In genomic region chr1:84509029-84509428, GRCh38 we compare ENCODE assay signal across 10 cellular contexts. TPM values are rescaled to one million over a fixed set of nuclear protein-coding genes. Genes with fewer than 3 reads are reported as not detected.
"Had no signal": no experiment of that assay in that cellular context is flagged by ENCODE, and none has a peak within 500 bp of the region (broad histone marks: within the 10 kb centered on the region; RNA-seq: fewer than 3 reads in every experiment).

No MANE protein-coding gene starts in this region.

- H3K27ac ChIP-seq: GM23248 had no signal

- H3K4me2 ChIP-seq: GM23338 had no signal

- H3K9ac ChIP-seq: GM23248 had no signal

- H3K4me3 ChIP-seq: GM23248, GM23338, HAP-1 had no signal

- H2AFZ ChIP-seq: GM23248, GM23338 had no signal

- DNase-seq: GM23248, GOT3, H7, H9, HFFc6 had no signal

- H3K4me3 Mint-ChIP-seq: GM23338, HFFc6 had no signal

- H3K36me3 ChIP-seq: HAP-1 had no signal

- FAIRE-seq: H1, H54 had no signal

- H3K9me3 ChIP-seq: HAP-1 had no signal

- ATAC-seq: GM23338, HCT116 had no signal

- H3K27ac Mint-ChIP-seq: GM23338, H9 had no signal

RNA-seq across cellular contexts. Expression of gene SPATA1, which starts 2.8 kb away (rescaled TPM):
- total RNA-seq: GM23248, GM23338, H9 had no signal
